Comparison of ENCODE assay signal across 21 cellular contexts in the genomic region with DNA sequence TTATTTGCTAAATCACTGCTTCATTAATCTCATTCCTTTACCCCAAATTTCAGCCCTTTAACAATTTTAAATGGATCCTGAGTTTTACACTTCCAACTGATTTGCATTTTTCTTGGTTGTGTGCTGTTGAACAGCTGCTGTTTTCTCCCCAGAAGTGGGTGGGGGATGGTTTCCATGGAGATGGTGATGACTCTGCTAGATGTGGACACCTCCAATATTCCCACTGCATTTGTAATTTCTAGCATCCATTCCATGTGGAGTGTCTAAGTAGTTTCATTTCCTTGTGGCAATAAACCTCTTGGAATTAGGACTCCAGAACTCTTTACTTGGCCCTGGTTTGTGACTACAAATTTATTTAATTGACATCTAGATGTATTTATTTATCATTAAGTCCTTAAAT.
DNase-seq lines count a peak whose midpoint lies in the region; ATAC-seq and TF ChIP-seq lines count a peak whose summit lies in the region.
"Had no signal": no experiment of that assay in that cellular context is flagged by ENCODE, and none has a peak within 500 bp of the region (broad histone marks: within the 10 kb centered on the region; RNA-seq: fewer than 3 reads in every experiment).

No MANE protein-coding gene starts in this region.

- CTCF ChIA-PET in Calu3 (lab: Charles Lee): no interaction called here

- peak overlapping the region; percentile 83 for H3K27ac Mint-ChIP-seq in Calu3 (ENCODE audit: unreplicated experiment)
- H3K27ac Mint-ChIP-seq: activated CD4-positive, alpha-beta T cell treated with anti-CD3 and anti-CD28 coated beads for 36 hours; activated naive CD4-positive, alpha-beta T cell treated with anti-CD3 and anti-CD28 coated beads, Interleukin-2, amount 50 U/mL, for 72 hours; mesothelial cell of epicardium had no signal

- TF ChIP-seq CTCF in Calu3 (IDR thresholded peaks at IDR 0.05; ENCODE audit: unreplicated experiment) (no peak), left lung (IDR thresholded peaks at IDR 0.05) (no peak)

- H3K9me3 Mint-ChIP-seq in Calu3 (ENCODE audit: low read depth, unreplicated experiment): no peaks in the 10 kb centered on the region
- H3K9me3 Mint-ChIP-seq: mesothelial cell of epicardium had no signal

- H3K4me1 ChIP-seq in left lung: no peaks in the 10 kb centered on the region
- H3K4me1 ChIP-seq: gastrocnemius medialis, prostate gland, tibial artery had no signal

- no peaks in the 10 kb centered on the region for H3K9me3 ChIP-seq in left lung
- H3K9me3 ChIP-seq: gastrocnemius medialis, prostate gland, tibial artery had no signal

- ATAC-seq in HG03565 (IDR thresholded peaks at IDR 0.05; ENCODE audit: unreplicated experiment) (no peak), left lung (no peak)
- ATAC-seq: activated CD4-positive, alpha-beta T cell treated with anti-CD3 and anti-CD28 coated beads for 36 hours; activated naive CD4-positive, alpha-beta T cell treated with anti-CD3 and anti-CD28 coated beads, Interleukin-2, amount 50 U/mL, for 72 hours; gastrocnemius medialis; Right ventricle myocardium inferior had no signal

- intact Hi-C loops in Calu3 (cut with micrococcal nuclease; ENCODE audit: unreplicated experiment): loop anchor here (2.0 kb wide), 2 partner anchors 54 to 62 kb away; no protein-coding TSS in a partner anchor
- intact Hi-C loops in left lung (cut with DNase I): no loop called here

- H3K4me1 Mint-ChIP-seq in Calu3 (ENCODE audit: low read depth, unreplicated experiment): peaks cover 19% of the 10 kb centered on the region
- H3K4me1 Mint-ChIP-seq: activated CD4-positive, alpha-beta T cell treated with anti-CD3 and anti-CD28 coated beads for 36 hours had no signal

- H3K27ac ChIP-seq in left lung: no peak overlapping the region
- H3K27ac ChIP-seq: gastrocnemius medialis, prostate gland, tibial artery had no signal

- no peaks in the 10 kb centered on the region for H3K27me3 ChIP-seq in left lung
- H3K27me3 ChIP-seq: gastrocnemius medialis, tibial artery had no signal

- H3K4me3 Mint-ChIP-seq in Calu3 (ENCODE audit: low read depth, unreplicated experiment): no peak overlapping the region
- H3K4me3 Mint-ChIP-seq: activated CD4-positive, alpha-beta T cell treated with anti-CD3 and anti-CD28 coated beads for 36 hours; mesothelial cell of epicardium had no signal

- no peaks in the 10 kb centered on the region for H3K36me3 ChIP-seq in left lung
- H3K36me3 ChIP-seq: gastrocnemius medialis, prostate gland, tibial artery had no signal

- DNase-seq in Calu3: peak; percentile 4
- peak; percentile 33 for DNase-seq in NCI-H1105 (lab: John Stamatoyannopoulos, UW)
- peak; percentile 25 for DNase-seq in astrocyte of the hippocampus (ENCODE audit: low read depth, low spot score)
- peak; percentile 2 for DNase-seq in skeletal muscle cell (ENCODE audit: low read depth)
- DNase-seq in stimulated activated CD8-positive, alpha-beta memory T cell treated with anti-CD3 and anti-CD28 coated beads, Interleukin-4, amount 100 ng/mL, for 48 hours: no peak
- no peak for DNase-seq in left lung
- DNase-seq: activated CD4-positive, alpha-beta T cell treated with anti-CD3 and anti-CD28 coated beads for 36 hours; cerebellar nuclear complex; effector CD4-positive, alpha-beta T cell; gastrocnemius medialis; NCI-H1092 treated with DMSO at 0.1 percent for 48 hours; NCI-H446 treated with DMSO at 0.1 percent for 48 hours; small intestine; stimulated activated naive CD4-positive, alpha-beta T cell treated with Interleukin-2 at 50 U/mL for 16 hours; SW 1271; tibial artery had no signal

- H3K27me3 Mint-ChIP-seq in Calu3 (ENCODE audit: unreplicated experiment): no peaks in the 10 kb centered on the region
- H3K27me3 Mint-ChIP-seq: activated CD4-positive, alpha-beta T cell treated with anti-CD3 and anti-CD28 coated beads for 36 hours had no signal

- no peak overlapping the region for H3K4me3 ChIP-seq in skeletal muscle cell (ENCODE audit: low read depth, low read length)
- no peak overlapping the region for H3K4me3 ChIP-seq in left lung
- H3K4me3 ChIP-seq: gastrocnemius medialis, prostate gland, tibial artery had no signal

- no TSS peak for BruUV-seq in Calu3 (replicated peaks; lab: Mats Ljungman, UMichigan)

- peaks cover 6% of the 10 kb centered on the region for H3K36me3 Mint-ChIP-seq in Calu3 (ENCODE audit: insufficient read depth, unreplicated experiment)
- H3K36me3 Mint-ChIP-seq: activated naive CD4-positive, alpha-beta T cell treated with anti-CD3 and anti-CD28 coated beads, Interleukin-2, amount 50 U/mL, for 72 hours; mesothelial cell of epicardium had no signal

Comparison
In these comparisons a context has a peak if more than half of its experiments do, and no peak if none do; other contexts are left out.
1. DNase-seq: peak in Calu3 (single experiment), NCI-H1105 (single experiment), astrocyte of the hippocampus (single experiment) and skeletal muscle cell (single experiment); none in stimulated activated CD8-positive, alpha-beta memory T cell treated with anti-CD3 and anti-CD28 coated beads, Interleukin-4, amount 100 ng/mL, for 48 hours (single experiment) and left lung (0 of 2).